Comparison of ENCODE assay signal across 23 cellular contexts in the genomic region with DNA sequence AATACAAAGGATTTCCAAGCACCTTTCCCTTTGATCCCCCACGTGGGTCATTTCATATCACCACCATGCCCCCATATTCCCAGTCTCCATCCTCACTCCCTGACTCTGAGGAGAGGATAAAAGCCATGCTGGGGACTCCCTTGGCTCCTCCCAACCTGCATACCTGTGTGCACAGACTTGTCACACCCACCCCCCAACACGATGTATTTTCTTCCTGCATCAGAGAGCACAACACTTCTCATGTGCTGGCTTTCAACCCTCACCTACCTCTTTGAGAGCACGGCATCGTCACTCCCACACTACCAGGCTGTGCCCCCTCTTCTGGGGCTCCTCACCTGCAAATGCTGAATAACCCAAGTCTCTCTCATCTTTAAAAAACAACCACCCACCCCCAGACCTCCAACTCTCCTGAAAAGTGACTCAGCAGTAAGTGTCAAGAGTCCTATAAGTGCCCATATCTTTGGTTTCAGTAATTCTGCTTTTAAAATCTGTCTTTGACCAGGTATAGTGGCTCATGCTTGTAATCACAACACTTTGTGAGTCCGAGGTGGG. TPM values are rescaled to one million over a fixed set of nuclear protein-coding genes. Genes with fewer than 3 reads are reported as not detected.
A peak's percentile ranks its signal among the peaks of the same experiment; 100 is the strongest.
DNase-seq lines count a peak whose midpoint lies in the region; ATAC-seq and TF ChIP-seq lines count a peak whose summit lies in the region.
"Had no signal": no experiment of that assay in that cellular context is flagged by ENCODE, and none has a peak within 500 bp of the region (broad histone marks: within the 10 kb centered on the region; RNA-seq: fewer than 3 reads in every experiment).

No MANE protein-coding gene starts in this region.

- no peak overlapping the region for H2BK15ac ChIP-seq in H9 (ENCODE audit: low read depth, low read length)
- H2BK15ac ChIP-seq in mesenchymal stem cell (ENCODE audit: low read depth, poor library complexity, severe bottlenecking): no peak overlapping the region

- no peaks in the 10 kb centered on the region for H3K23me2 ChIP-seq in H9 (ENCODE audit: insufficient read length, low read depth, low read length, poor library complexity, severe bottlenecking)

- H3K9ac ChIP-seq in H9 (ENCODE audit: extremely low read depth, insufficient read length, low read length): no peak overlapping the region
- H3K9ac ChIP-seq in mesenchymal stem cell (ENCODE audit: low read length): no peak overlapping the region

- H3K79me2 ChIP-seq in H9 (ENCODE audit: insufficient read depth, low read length): no peaks in the 10 kb centered on the region

- H3K4me1 Mint-ChIP-seq in H9 (peaks cover 9 to 12% of the 10 kb centered on the region in 2 experiments), osteocyte (ENCODE audit: unreplicated experiment) (peaks cover 3% of the 10 kb centered on the region)
- H3K4me1 Mint-ChIP-seq in stimulated activated memory B cell treated with anti-CD40 and anti-IgM and Interleukin-4, amounts not matched to agents 10 μg/mL and 1 μg/mL and 100 μg/mL, for 72 hours: peaks cover 69% of the 10 kb centered on the region

- no peak overlapping the region for H2BK120ac ChIP-seq in H9 (ENCODE audit: low read depth, low read length, poor library complexity, severe bottlenecking)
- no peak overlapping the region for H2BK120ac ChIP-seq in mesenchymal stem cell (ENCODE audit: low read depth, low read length)

- H3K4me2 ChIP-seq in H9 (ENCODE audit: insufficient read depth, insufficient read length, low read length): no peak overlapping the region
- H3K4me2 ChIP-seq in mesenchymal stem cell (ENCODE audit: low read length, poor library complexity, severe bottlenecking): no peak overlapping the region

- H2BK20ac ChIP-seq in H9 (ENCODE audit: low read depth, low read length, poor library complexity, severe bottlenecking): no peak overlapping the region

- H4K8ac ChIP-seq in H9 (replicated peaks; ENCODE audit: insufficient read length, low read depth, low read length) (no peak overlapping the region), mesenchymal stem cell (ENCODE audit: low read length) (peak overlapping the region; percentile 20)

- no peak for ATAC-seq in stimulated activated memory B cell treated with anti-CD40 and anti-IgM and Interleukin-4, amounts not matched to agents 10 μg/mL and 1 μg/mL and 100 μg/mL, for 72 hours
- ATAC-seq in GM19467 (IDR thresholded peaks at IDR 0.05; ENCODE audit: unreplicated experiment): no peak
- ATAC-seq: GM12878, K562, SK-N-SH treated with all-trans-retinoic acid at 6 μM for 48 hours had no signal

- H2AK5ac ChIP-seq in H9 (ENCODE audit: insufficient read length, low read length) (no peak overlapping the region), mesenchymal stem cell (ENCODE audit: low read length, severe bottlenecking) (no peak overlapping the region)

- H3K4me3 Mint-ChIP-seq in H9 (no peak overlapping the region), osteocyte (ENCODE audit: unreplicated experiment) (no peak overlapping the region)
- H3K4me3 Mint-ChIP-seq in stimulated activated memory B cell treated with anti-CD40 and anti-IgM and Interleukin-4, amounts not matched to agents 10 μg/mL and 1 μg/mL and 100 μg/mL, for 72 hours: no peak overlapping the region
- H3K4me3 Mint-ChIP-seq: CD4-positive, CD25-positive, alpha-beta regulatory T cell had no signal

- DNase-seq in H9 (no peak), head of caudate nucleus (peak in 30 of 42 donors; percentile 12 to 83 (median 39)), mesenchymal stem cell (no peak), osteocyte (ENCODE audit: extremely low spot score, unreplicated experiment) (no peak), NCI-H1092 treated with DMSO at 0.1 percent for 48 hours (lab: John Stamatoyannopoulos, UW) (no peak), NCI-H187 treated with DMSO at 0.1 percent for 48 hours (lab: John Stamatoyannopoulos, UW) (no peak)
- DNase-seq: CD4-positive, CD25-positive, alpha-beta regulatory T cell; DMS 273 treated with DMSO at 0.1 percent for 48 hours; DMS79 treated with DMSO at 0.1 percent for 48 hours; GOT3; MM.1S; NCI-H1048; NCI-H1436; NCI-H2029; NCI-H226; NCI-H524; NCI-H774; Peyer's patch had no signal

- H3K36me3 ChIP-seq in mesenchymal stem cell (ENCODE audit: control insufficient read depth in 1 of 2, insufficient read depth in 2 of 2, low read depth in 1 of 2, low read length in 2 of 2): no peaks in the 10 kb centered on the region
- H3K36me3 ChIP-seq: Peyer's patch had no signal

- H2AFZ ChIP-seq in H9 (ENCODE audit: low read length) (no peak overlapping the region), mesenchymal stem cell (ENCODE audit: low read depth, low read length) (no peak overlapping the region)

- H3K27ac ChIP-seq in H9 (ENCODE audit: insufficient read length, low read depth, low read length): no peak overlapping the region
- H3K27ac ChIP-seq in mesenchymal stem cell (ENCODE audit: low read length, poor library complexity, severe bottlenecking): no peak overlapping the region
- H3K27ac ChIP-seq: Peyer's patch had no signal

- no peak overlapping the region for H3T11ph ChIP-seq in H9 (ENCODE audit: low read length)

- H3K9me3 ChIP-seq in H9 (ENCODE audit: control insufficient read depth, low read depth, low read length): no peaks in the 10 kb centered on the region
- no peaks in the 10 kb centered on the region for H3K9me3 ChIP-seq in mesenchymal stem cell (ENCODE audit: control insufficient read depth, low read length)
- H3K9me3 ChIP-seq: Peyer's patch had no signal

- no peak overlapping the region for H3K18ac ChIP-seq in H9 (ENCODE audit: insufficient read length, low read depth, low read length)
- no peak overlapping the region for H3K18ac ChIP-seq in mesenchymal stem cell (ENCODE audit: low read depth in 1 of 2, low read length in 2 of 2)

- H3K4ac ChIP-seq in H9 (ENCODE audit: low read depth, low read length): no peak overlapping the region
- H3K4ac ChIP-seq in mesenchymal stem cell (ENCODE audit: low read depth in 1 of 2, low read length in 2 of 2): no peak overlapping the region

- intact Hi-C loops in head of caudate nucleus (cut with DNase I): no loop called here

- no peaks in the 10 kb centered on the region for H4K20me1 ChIP-seq in H9 (ENCODE audit: control insufficient read depth, insufficient read depth, insufficient read length)

- H3K4me1 ChIP-seq in H9 (ENCODE audit: insufficient read depth, low read length): 0 out of 2 replicates have a peak, but pooled peaks cover 3% of the 10 kb centered on the region
- no peaks in the 10 kb centered on the region for H3K4me1 ChIP-seq in mesenchymal stem cell (ENCODE audit: control insufficient read depth, insufficient read depth, low read depth, low read length)

- H3K79me1 ChIP-seq in H9 (ENCODE audit: insufficient read depth, low read depth, low read length, poor library complexity, severe bottlenecking) (no peaks in the 10 kb centered on the region), mesenchymal stem cell (replicated peaks; ENCODE audit: low read length, poor library complexity, severe bottlenecking) (peaks cover 14% of the 10 kb centered on the region)

- no CpG with 5 or more reads among the region's 5 CpGs for WGBS in H9 (ENCODE audit: extremely low coverage, insufficient read length, low lambda C conversion rate)
- 90% methylated on average over 5 of the region's 5 CpGs for WGBS in mesenchymal stem cell

- H3K23ac ChIP-seq in H9 (ENCODE audit: insufficient read length, low read depth, low read length) (no peak overlapping the region), mesenchymal stem cell (ENCODE audit: low read length in 2 of 2) (no peak overlapping the region)

- H3K36me3 Mint-ChIP-seq in H9 (ENCODE audit: insufficient read depth in 1 of 3, low read depth in 3 of 3) (no peaks in the 10 kb centered on the region), osteocyte (ENCODE audit: unreplicated experiment) (no peaks in the 10 kb centered on the region)
- H3K36me3 Mint-ChIP-seq in stimulated activated memory B cell treated with anti-CD40 and anti-IgM and Interleukin-4, amounts not matched to agents 10 μg/mL and 1 μg/mL and 100 μg/mL, for 72 hours: peaks cover 39% of the 10 kb centered on the region

- H2BK12ac ChIP-seq in H9 (ENCODE audit: insufficient read length, low read depth, low read length) (no peak overlapping the region), mesenchymal stem cell (ENCODE audit: low read length in 2 of 2) (no peak overlapping the region)

- H3K27me3 Mint-ChIP-seq in H9 (ENCODE audit: low read depth) (no peaks in the 10 kb centered on the region), osteocyte (ENCODE audit: unreplicated experiment) (no peaks in the 10 kb centered on the region)
- H3K27me3 Mint-ChIP-seq in stimulated activated memory B cell treated with anti-CD40 and anti-IgM and Interleukin-4, amounts not matched to agents 10 μg/mL and 1 μg/mL and 100 μg/mL, for 72 hours: no peaks in the 10 kb centered on the region
- H3K27me3 Mint-ChIP-seq: CD4-positive, CD25-positive, alpha-beta regulatory T cell had no signal

- no peak overlapping the region for H3K4me3 ChIP-seq in mesenchymal stem cell (ENCODE audit: insufficient read depth in 1 of 2, low read depth in 1 of 2, low read length in 2 of 2)
- H3K4me3 ChIP-seq: GM12878, K562, Peyer's patch had no signal

- H3K27me3 ChIP-seq in H9 (ENCODE audit: insufficient read depth, low read length) (no peaks in the 10 kb centered on the region), mesenchymal stem cell (ENCODE audit: control insufficient read depth in 1 of 2, insufficient read depth in 1 of 2, low read length in 2 of 2) (no peaks in the 10 kb centered on the region)
- H3K27me3 ChIP-seq: Peyer's patch had no signal

- H3K27ac Mint-ChIP-seq in H9 (peak overlapping the region in 2 of 3 experiments; percentile 18 to 63; a peak in 1 of 7 replicates), osteocyte (ENCODE audit: unreplicated experiment) (no peak overlapping the region)
- peak overlapping the region; percentile 56 for H3K27ac Mint-ChIP-seq in stimulated activated memory B cell treated with anti-CD40 and anti-IgM and Interleukin-4, amounts not matched to agents 10 μg/mL and 1 μg/mL and 100 μg/mL, for 72 hours
- H3K27ac Mint-ChIP-seq: CD4-positive, CD25-positive, alpha-beta regulatory T cell had no signal

- H3K9me3 Mint-ChIP-seq in H9 (no peaks in the 10 kb centered on the region), osteocyte (ENCODE audit: unreplicated experiment) (no peaks in the 10 kb centered on the region)
- no peaks in the 10 kb centered on the region for H3K9me3 Mint-ChIP-seq in stimulated activated memory B cell treated with anti-CD40 and anti-IgM and Interleukin-4, amounts not matched to agents 10 μg/mL and 1 μg/mL and 100 μg/mL, for 72 hours
- H3K9me3 Mint-ChIP-seq: CD4-positive, CD25-positive, alpha-beta regulatory T cell had no signal

- no peak overlapping the region for H4K5ac ChIP-seq in H9 (ENCODE audit: insufficient read length, low read depth, low read length)

- no peak overlapping the region for H3K56ac ChIP-seq in H9 (ENCODE audit: insufficient read length, low read depth, low read length)

- H4K91ac ChIP-seq in H9 (ENCODE audit: insufficient read length, low read depth, low read length): no peak overlapping the region
- H4K91ac ChIP-seq in mesenchymal stem cell (ENCODE audit: low read length): no peak overlapping the region

- no peak overlapping the region for H3K14ac ChIP-seq in H9 (ENCODE audit: insufficient read depth, low read length)
- no peak overlapping the region for H3K14ac ChIP-seq in mesenchymal stem cell (ENCODE audit: low read length in 2 of 2)

- TF ChIP-seq CTCF in H9 (conservative IDR thresholded peaks at IDR 0.05) (no peak), osteocyte (IDR thresholded peaks at IDR 0.05) (no peak)

- H2BK5ac ChIP-seq in H9 (ENCODE audit: insufficient read length, low read length) (no peak overlapping the region), mesenchymal stem cell (ENCODE audit: low read depth, low read length, poor library complexity, severe bottlenecking) (no peak overlapping the region)

RNA-seq across cellular contexts. Expression of gene AP1S3, which starts 53.1 kb away (rescaled TPM):
- 8.7 and 11.0 TPM in 2 replicates for total RNA-seq in H9 (2021)
- polyA plus RNA-seq in mesenchymal stem cell (2013, experiment 1 of 2): 2.3 TPM
- 1.9 TPM for polyA plus RNA-seq in mesenchymal stem cell (2013, experiment 2 of 2)
- total RNA-seq in osteocyte: 3.1 and 3.5 TPM in 2 replicates

Comparison
In these comparisons a context has a peak if more than half of its experiments do, and no peak if none do; other contexts are left out.
1. DNase-seq: peak in head of caudate nucleus (30 of 42); none in H9 (single experiment), mesenchymal stem cell (single experiment), osteocyte (single experiment), NCI-H1092 treated with DMSO at 0.1 percent for 48 hours (single experiment) and NCI-H187 treated with DMSO at 0.1 percent for 48 hours (single experiment).